Comparison of ENCODE assay signal across 19 cellular contexts in genomic region chr17:42306385-42306667, GRCh38. TPM values are rescaled to one million over a fixed set of nuclear protein-coding genes. Genes with fewer than 3 reads are reported as not detected.
A peak's percentile ranks its signal among the peaks of the same experiment; 100 is the strongest.
DNase-seq lines count a peak whose midpoint lies in the region; ATAC-seq and TF ChIP-seq lines count a peak whose summit lies in the region.
"Had no signal": no experiment of that assay in that cellular context is flagged by ENCODE, and none has a peak within 500 bp of the region (broad histone marks: within the 10 kb centered on the region; RNA-seq: fewer than 3 reads in every experiment).

No MANE protein-coding gene starts in this region.

- H3K27ac Mint-ChIP-seq in activated naive CD4-positive, alpha-beta T cell treated with anti-CD3 and anti-CD28 coated beads, Interleukin-2, amount 50 U/mL, for 72 hours = peak overlapping the region; percentile 77 to 91
- H3K27ac Mint-ChIP-seq in activated naive CD4-positive, alpha-beta T cell treated with anti-CD3 and anti-CD28 coated beads, Interleukin-2, amount 10 ng/mL, durations not matched to agents 7 days and 5 days = no peak overlapping the region
- peak overlapping the region; percentile 89 for H3K27ac Mint-ChIP-seq in activated T-helper 17 cell treated with anti-CD3 and anti-CD28 coated beads, Interleukin-2, amount 50 U/mL, for 72 hours
- H3K27ac Mint-ChIP-seq: HFFc6 had no signal

- H3K9me3 ChIP-seq in duodenal mucosa (ENCODE audit: control insufficient read depth in 1 of 2, low read length in 2 of 2) (no peaks in the 10 kb centered on the region), testis (no peaks in the 10 kb centered on the region), esophagus muscularis mucosa (no peaks in the 10 kb centered on the region)

- H3K9me3 Mint-ChIP-seq in activated naive CD4-positive, alpha-beta T cell treated with anti-CD3 and anti-CD28 coated beads, Interleukin-2, amount 50 U/mL, for 72 hours = no peaks in the 10 kb centered on the region
- no peaks in the 10 kb centered on the region for H3K9me3 Mint-ChIP-seq in activated naive CD4-positive, alpha-beta T cell treated with anti-CD3 and anti-CD28 coated beads, Interleukin-2, amount 10 ng/mL, durations not matched to agents 7 days and 5 days
- no peaks in the 10 kb centered on the region for H3K9me3 Mint-ChIP-seq in activated T-helper 17 cell treated with anti-CD3 and anti-CD28 coated beads, Interleukin-2, amount 50 U/mL, for 72 hours
- H3K9me3 Mint-ChIP-seq: HFFc6 had no signal

- H3K4me3 ChIP-seq in duodenal mucosa (ENCODE audit: low read depth in 1 of 2, low read length in 2 of 2) (no peak overlapping the region), testis (no peak overlapping the region), esophagus muscularis mucosa (no peak overlapping the region)

- TF ChIP-seq POLR2A in testis (IDR thresholded peaks at IDR 0.05) = no peak
- TF ChIP-seq POLR2A in esophagus muscularis mucosa (IDR thresholded peaks at IDR 0.05; ENCODE audit: low read depth) = no peak

- no peak for DNase-seq in activated naive CD4-positive, alpha-beta T cell treated with anti-CD3 and anti-CD28 coated beads, Interleukin-2, amount 50 U/mL, for 72 hours (ENCODE audit: low spot score in 2 of 2)
- DNase-seq in activated naive CD4-positive, alpha-beta T cell treated with anti-CD3 and anti-CD28 coated beads, Interleukin-2, amount 10 ng/mL, durations not matched to agents 7 days and 5 days = no peak
- no peak for DNase-seq in testis
- no peak for DNase-seq in esophagus muscularis mucosa (ENCODE audit: extremely low spot score)
- no peak for DNase-seq in central memory CD4-positive, alpha-beta T cell
- DNase-seq: ACHN, C1 segment of cervical spinal cord, DND-41, HFFc6, Karpas-422, NCI-H1436, NCI-H1930, NCI-H226, NCI-H524 treated with DMSO at 0.1 percent for 48 hours, PC-3, RPMI8226, SIG-M5 had no signal

- intact Hi-C loops in testis (cut with DNase I; ENCODE audit: low total_unique reads) = no loop called here
- intact Hi-C loops in esophagus muscularis mucosa (cut with DNase I) = no loop called here

- no peak for TF ChIP-seq EP300 in esophagus muscularis mucosa (IDR thresholded peaks at IDR 0.05)

- H3K4me3 Mint-ChIP-seq in activated naive CD4-positive, alpha-beta T cell treated with anti-CD3 and anti-CD28 coated beads, Interleukin-2, amount 10 ng/mL, durations not matched to agents 7 days and 5 days = no peak overlapping the region
- H3K4me3 Mint-ChIP-seq in activated T-helper 17 cell treated with anti-CD3 and anti-CD28 coated beads, Interleukin-2, amount 50 U/mL, for 72 hours = no peak overlapping the region
- H3K4me3 Mint-ChIP-seq: HFFc6 had no signal

- H3K4me1 Mint-ChIP-seq in activated naive CD4-positive, alpha-beta T cell treated with anti-CD3 and anti-CD28 coated beads, Interleukin-2, amount 10 ng/mL, durations not matched to agents 7 days and 5 days = peaks cover 42% of the 10 kb centered on the region
- H3K4me1 Mint-ChIP-seq in activated T-helper 17 cell treated with anti-CD3 and anti-CD28 coated beads, Interleukin-2, amount 50 U/mL, for 72 hours = peaks cover 43% of the 10 kb centered on the region

- H3K27ac ChIP-seq in duodenal mucosa (ENCODE audit: low read depth, low read length) = peak overlapping the region; percentile 20
- peak overlapping the region; percentile 79 to 82 for H3K27ac ChIP-seq in testis
- H3K27ac ChIP-seq in esophagus muscularis mucosa (replicated peaks in 1 of 4) = no peak overlapping the region

- H3K27me3 ChIP-seq in duodenal mucosa (ENCODE audit: control insufficient read depth in 1 of 2, insufficient read depth in 2 of 2, low read length in 2 of 2) = no peaks in the 10 kb centered on the region
- H3K27me3 ChIP-seq in testis = no peaks in the 10 kb centered on the region
- no peaks in the 10 kb centered on the region for H3K27me3 ChIP-seq in esophagus muscularis mucosa

- H3K36me3 ChIP-seq in duodenal mucosa (ENCODE audit: control insufficient read depth in 1 of 2, insufficient read depth in 2 of 2, low read length in 2 of 2) (peaks cover 34 to 76% of the 10 kb centered on the region in 2 donors), testis (ENCODE audit: low read depth, missing control alignments) (no peaks in the 10 kb centered on the region), esophagus muscularis mucosa (peaks cover 62 to 97% (median 93%) of the 10 kb centered on the region in 4 donors)

- H3K27me3 Mint-ChIP-seq in activated naive CD4-positive, alpha-beta T cell treated with anti-CD3 and anti-CD28 coated beads, Interleukin-2, amount 10 ng/mL, durations not matched to agents 7 days and 5 days = no peaks in the 10 kb centered on the region
- no peaks in the 10 kb centered on the region for H3K27me3 Mint-ChIP-seq in activated T-helper 17 cell treated with anti-CD3 and anti-CD28 coated beads, Interleukin-2, amount 50 U/mL, for 72 hours

- CTCF ChIA-PET in activated naive CD4-positive, alpha-beta T cell treated with anti-CD3 and anti-CD28 coated beads, Interleukin-2, amount 10 ng/mL, durations not matched to agents 7 days and 5 days (lab: Charles Lee) = interaction anchor here (1.2 kb wide), 2 partner anchors 15 to 84 kb away, joined by 3 to 6 read pairs; no protein-coding TSS in a partner anchor

- TF ChIP-seq CTCF in testis (IDR thresholded peaks at IDR 0.05) (no peak), esophagus muscularis mucosa (IDR thresholded peaks at IDR 0.05) (no peak)

- no peak overlapping the region for H3K9ac ChIP-seq in duodenal mucosa (ENCODE audit: low read depth in 1 of 2, low read length in 2 of 2)

- H3K36me3 Mint-ChIP-seq in activated naive CD4-positive, alpha-beta T cell treated with anti-CD3 and anti-CD28 coated beads, Interleukin-2, amount 50 U/mL, for 72 hours = peaks cover 39 to 57% of the 10 kb centered on the region in 2 donors
- peaks cover 78% of the 10 kb centered on the region for H3K36me3 Mint-ChIP-seq in activated naive CD4-positive, alpha-beta T cell treated with anti-CD3 and anti-CD28 coated beads, Interleukin-2, amount 10 ng/mL, durations not matched to agents 7 days and 5 days
- peaks cover 98% of the 10 kb centered on the region for H3K36me3 Mint-ChIP-seq in activated T-helper 17 cell treated with anti-CD3 and anti-CD28 coated beads, Interleukin-2, amount 50 U/mL, for 72 hours (ENCODE audit: low read depth)

- 40 to 73% methylated on average over 3 to 5 of the region's 5 CpGs for WGBS in testis, 2 donors
- WGBS in esophagus muscularis mucosa = 95% methylated on average over 5 of the region's 5 CpGs

- H3K4me1 ChIP-seq in duodenal mucosa (ENCODE audit: control insufficient read depth in 1 of 2, insufficient read depth in 2 of 2, low read length in 2 of 2) (peaks cover 0 to 7% of the 10 kb centered on the region in 2 donors), testis (peaks cover 28% of the 10 kb centered on the region), esophagus muscularis mucosa (peaks cover 5 to 25% (median 23%) of the 10 kb centered on the region in 4 donors)

- ATAC-seq in activated naive CD4-positive, alpha-beta T cell treated with anti-CD3 and anti-CD28 coated beads, Interleukin-2, amount 50 U/mL, for 72 hours = no peak
- ATAC-seq in activated T-helper 17 cell treated with anti-CD3 and anti-CD28 coated beads, Interleukin-2, amount 50 U/mL, for 72 hours (replicated peaks) = no peak
- ATAC-seq: PC-3 had no signal

RNA-seq across cellular contexts. Expression of gene STAT5A, which starts 18.0 kb away (rescaled TPM):
- total RNA-seq in activated naive CD4-positive, alpha-beta T cell treated with anti-CD3 and anti-CD28 coated beads, Interleukin-2, amount 50 U/mL, for 72 hours = 100 to 1,000 TPM; 171 to 177 TPM
- total RNA-seq in activated T-helper 17 cell treated with anti-CD3 and anti-CD28 coated beads, Interleukin-2, amount 50 U/mL, for 72 hours = 100 to 1,000 TPM; 133 to 305 TPM
- total RNA-seq in testis = 10 to 100 TPM; 27.8 to 37.0 TPM
- polyA plus RNA-seq in testis (ENCODE audit: insufficient read depth, low read depth, low replicate concordance) = 13.7 TPM
- total RNA-seq in esophagus muscularis mucosa = 10 to 100 TPM; 42.4 to 97.0 (median 62.7) TPM
- total RNA-seq: PC-3 had no signal

RNA-seq across cellular contexts. Expression of gene STAT5B, which starts 30.1 kb away (rescaled TPM):
- 100 to 1,000 TPM; 117 to 207 TPM for total RNA-seq in activated naive CD4-positive, alpha-beta T cell treated with anti-CD3 and anti-CD28 coated beads, Interleukin-2, amount 50 U/mL, for 72 hours
- 100 to 1,000 TPM; 124 to 255 TPM for total RNA-seq in activated T-helper 17 cell treated with anti-CD3 and anti-CD28 coated beads, Interleukin-2, amount 50 U/mL, for 72 hours
- total RNA-seq in testis (10 to 100 TPM; 65.9 to 81.5 TPM), esophagus muscularis mucosa (10 to 100 TPM; 75.0 to 93.4 (median 85.2) TPM)
- 66.0 TPM for polyA plus RNA-seq in testis (ENCODE audit: insufficient read depth, low read depth, low replicate concordance)
- total RNA-seq: PC-3 had no signal

Comparison
In these comparisons a context has a peak if more than half of its experiments do, and no peak if none do; other contexts are left out.
1. H3K27ac ChIP-seq: peak in duodenal mucosa (single experiment) and testis (2 of 2); none in esophagus muscularis mucosa (0 of 4).